ENCODE assay signal across 19 cellular contexts in genomic region chr7:76390092-76390491, GRCh38. TPM values are rescaled to one million over a fixed set of nuclear protein-coding genes. Genes with fewer than 3 reads are reported as not detected.
"Had no signal": no experiment of that assay in that cellular context is flagged by ENCODE, and none has a peak within 500 bp of the region (broad histone marks: within the 10 kb centered on the region; RNA-seq: fewer than 3 reads in every experiment).

No MANE protein-coding gene starts in this region.

- H3K27ac Mint-ChIP-seq: activated naive CD4-positive, alpha-beta T cell treated with anti-CD3 and anti-CD28 coated beads, Interleukin-2, amount 10 ng/mL, durations not matched to agents 7 days and 5 days; activated T-helper 2 cell treated with anti-CD3 and anti-CD28 coated beads, Interferon-gamma antibody, Interleukin-2, Interleukin-4, amounts not matched to agents 10 μg/mL and 5 μg/mL and 100 μg/mL, durations not matched to agents 14 hours and 24 hours and 36 hours; endodermal cell; T-helper 1 cell treated with Interleukin-12 subunit alpha and Interleukin-12 subunit beta and Interleukin-4 antibody, amounts not matched to agents 30 μg/mL and 1 μg/mL, for 36 hours had no signal

- DNase-seq: activated B cell treated with CpG ODN at 0.5 μM for 24 hours; activated naive CD4-positive, alpha-beta T cell treated with anti-CD3 and anti-CD28 coated beads, Interleukin-2, amount 10 ng/mL, durations not matched to agents 7 days and 5 days; activated T-cell treated with anti-CD3 and anti-CD28 coated beads for 4 hours; dorsolateral prefrontal cortex; endodermal cell; erythroblast; left colon; stimulated activated CD4-positive, alpha-beta T cell treated with anti-CD3 and anti-CD28 coated beads, Interleukin-15, amount 100 ng/mL, for 24 hours; stimulated activated CD4-positive, alpha-beta T cell treated with anti-CD3 and anti-CD28 coated beads, Interleukin-4, amount 100 ng/mL, for 1 hour; stimulated activated naive CD4-positive, alpha-beta T cell treated with Interleukin-2 at 50 U/mL for 16 hours; testis had no signal

- H3K27ac ChIP-seq: testis had no signal

- H3K27me3 ChIP-seq: dorsolateral prefrontal cortex, testis had no signal

- H3K4me3 ChIP-seq: lung, skin epidermis, testis had no signal

- H3K9me3 Mint-ChIP-seq: activated B cell treated with CpG ODN at 0.5 μM for 24 hours; activated naive CD4-positive, alpha-beta T cell treated with anti-CD3 and anti-CD28 coated beads, Interleukin-2, amount 10 ng/mL, durations not matched to agents 7 days and 5 days; activated T-helper 2 cell treated with anti-CD3 and anti-CD28 coated beads, Interferon-gamma antibody, Interleukin-2, Interleukin-4, amounts not matched to agents 10 μg/mL and 5 μg/mL and 100 μg/mL, durations not matched to agents 14 hours and 24 hours and 36 hours; endodermal cell; T-helper 1 cell treated with Interleukin-12 subunit alpha and Interleukin-12 subunit beta and Interleukin-4 antibody, amounts not matched to agents 30 μg/mL and 1 μg/mL, for 36 hours had no signal

- H3K9me3 ChIP-seq: testis had no signal

- FAIRE-seq: astrocyte, bronchial epithelial cell, islet of Langerhans had no signal

- H3K4me3 Mint-ChIP-seq: activated B cell treated with CpG ODN at 0.5 μM for 24 hours; activated naive CD4-positive, alpha-beta T cell treated with anti-CD3 and anti-CD28 coated beads, Interleukin-2, amount 10 ng/mL, durations not matched to agents 7 days and 5 days; endodermal cell; T-helper 1 cell treated with Interleukin-12 subunit alpha and Interleukin-12 subunit beta and Interleukin-4 antibody, amounts not matched to agents 30 μg/mL and 1 μg/mL, for 36 hours had no signal

- H3K36me3 Mint-ChIP-seq: activated naive CD4-positive, alpha-beta T cell treated with anti-CD3 and anti-CD28 coated beads, Interleukin-2, amount 10 ng/mL, durations not matched to agents 7 days and 5 days had no signal

- ATAC-seq: left colon had no signal

- H3K27me3 Mint-ChIP-seq: activated B cell treated with CpG ODN at 0.5 μM for 24 hours had no signal

RNA-seq across cellular contexts. Expression of gene ZP3, which starts 34.7 kb away (rescaled TPM):
- total RNA-seq: chondrocyte had no signal
